ENCODE assay signal across 26 cellular contexts in genomic region chr13:23672616-23673015, GRCh38.
A peak's percentile ranks its signal among the peaks of the same experiment; 100 is the strongest.
DNase-seq lines count a peak whose midpoint lies in the region; ATAC-seq, FAIRE-seq and TF ChIP-seq lines count a peak whose summit lies in the region.
"Had no signal": no experiment of that assay in that cellular context is flagged by ENCODE, and none has a peak within 500 bp of the region (broad histone marks: within the 10 kb centered on the region; RNA-seq: fewer than 3 reads in every experiment).

No MANE protein-coding gene starts in this region.

- no peak overlapping the region for H3K4me3 Mint-ChIP-seq in astrocyte (ENCODE audit: unreplicated experiment)
- H3K4me3 Mint-ChIP-seq: activated naive CD8-positive, alpha-beta T cell; activated T-helper 17 cell treated with anti-CD3 and anti-CD28 coated beads, Interleukin-2, amount 50 U/mL, for 72 hours; naive thymus-derived CD4-positive, alpha-beta T cell; stimulated activated memory B cell treated with anti-CD40 and anti-IgM and Interleukin-4, amounts not matched to agents 10 μg/mL and 1 μg/mL and 100 μg/mL, for 72 hours had no signal

- TF ChIP-seq CTCF in IMR-90 (conservative IDR thresholded peaks at IDR 0.05; ENCODE audit: low read depth, low read length): no peak
- no peak for TF ChIP-seq CTCF in astrocyte (IDR thresholded peaks at IDR 0.05; ENCODE audit: insufficient read depth, low read depth, low read length)
- no peak for TF ChIP-seq CTCF in psoas muscle (IDR thresholded peaks at IDR 0.05)
- TF ChIP-seq CTCF in kidney (IDR thresholded peaks at IDR 0.05; ENCODE audit: borderline replicate concordance, extremely low read depth, insufficient read depth): no peak

- peak overlapping the region; percentile 99 for H3K4ac ChIP-seq in IMR-90 (ENCODE audit: low read depth, low read length)

- H3K27ac Mint-ChIP-seq in astrocyte (ENCODE audit: unreplicated experiment): peak overlapping the region; percentile 89
- H3K27ac Mint-ChIP-seq: activated naive CD8-positive, alpha-beta T cell; activated T-helper 17 cell treated with anti-CD3 and anti-CD28 coated beads, Interleukin-2, amount 50 U/mL, for 72 hours; naive thymus-derived CD4-positive, alpha-beta T cell; stimulated activated memory B cell treated with anti-CD40 and anti-IgM and Interleukin-4, amounts not matched to agents 10 μg/mL and 1 μg/mL and 100 μg/mL, for 72 hours had no signal

- H3K9me1 ChIP-seq in IMR-90 (ENCODE audit: insufficient read depth, low read length): peaks cover 23% of the 10 kb centered on the region

- no peaks in the 10 kb centered on the region for H3K9me3 ChIP-seq in IMR-90 (ENCODE audit: control insufficient read depth, insufficient read depth, low read length)
- H3K9me3 ChIP-seq in astrocyte (ENCODE audit: insufficient read depth, low read depth, low read length): no peaks in the 10 kb centered on the region
- H3K9me3 ChIP-seq in psoas muscle: no peaks in the 10 kb centered on the region
- no peaks in the 10 kb centered on the region for H3K9me3 ChIP-seq in kidney (ENCODE audit: control insufficient read depth in 1 of 2, low read length in 2 of 2)
- H3K9me3 ChIP-seq: colonic mucosa, sigmoid colon, thyroid gland had no signal

- H3K18ac ChIP-seq in IMR-90 (ENCODE audit: low read depth, low read length): peak overlapping the region; percentile 97

- WGBS in IMR-90 (ENCODE audit: extremely low coverage in 2 of 2, insufficient read length in 1 of 2), 2 experiments: 10% methylated on average over 2 of the region's 4 CpGs; no CpG with 5 or more reads in 1 of the 2 experiments
- WGBS in psoas muscle, 3 donors: 7 to 22% (median 13%) methylated on average over 4 of the region's 4 CpGs

- H3K36me3 Mint-ChIP-seq in astrocyte (ENCODE audit: low read depth, unreplicated experiment): peaks cover 18% of the 10 kb centered on the region
- H3K36me3 Mint-ChIP-seq: activated naive CD8-positive, alpha-beta T cell; naive thymus-derived CD4-positive, alpha-beta T cell; stimulated activated memory B cell treated with anti-CD40 and anti-IgM and Interleukin-4, amounts not matched to agents 10 μg/mL and 1 μg/mL and 100 μg/mL, for 72 hours had no signal

- peak overlapping the region; percentile 18; the same call in 1 of the 2 replicates for H3K4me2 ChIP-seq in IMR-90 (ENCODE audit: low read depth, low read length)
- H3K4me2 ChIP-seq in astrocyte (ENCODE audit: low read length): peak overlapping the region; percentile 48
- H3K4me2 ChIP-seq: KMS-11 had no signal

- BruUV-seq in IMR-90 (replicated peaks; lab: Mats Ljungman, UMichigan): no TSS peak

- peak overlapping the region; percentile 99 for H2BK20ac ChIP-seq in IMR-90 (ENCODE audit: low read depth, low read length)

- H4K91ac ChIP-seq in IMR-90 (ENCODE audit: insufficient read depth, low read depth, low read length): peak overlapping the region; percentile 73

- intact Hi-C loops in IMR-90 (cut with micrococcal nuclease): loop anchor here (1.0 to 5.0 kb wide), 4 partner anchors 94 to 205 kb away; no protein-coding TSS in a partner anchor
- intact Hi-C loops in left cardiac atrium (cut with DNase I): no loop called here
- intact Hi-C loops in psoas muscle (cut with DNase I): no loop called here
- intact Hi-C loops in kidney (cut with DNase I): no loop called here

- peak overlapping the region; percentile 0 to 97; a peak in 2 of 4 replicates for H4K8ac ChIP-seq in IMR-90 (ENCODE audit: low read depth in 2 of 2, low read length in 2 of 2)

- H3K56ac ChIP-seq in IMR-90 (ENCODE audit: extremely low read depth, insufficient read depth, low read length): peak overlapping the region; percentile 79

- POLR2A ChIA-PET in IMR-90 (lab: Charles Lee; ENCODE audit: unreplicated experiment): interaction anchor here (0.6 to 1.3 kb wide), 2 partner anchors 18 to 88 kb away, joined by 3 read pairs; no protein-coding TSS in a partner anchor

- H3K4me3 ChIP-seq in IMR-90 (ENCODE audit: insufficient read depth, low read depth, low read length) (no peak overlapping the region), astrocyte (ENCODE audit: insufficient read depth, low read depth, low read length) (no peak overlapping the region), psoas muscle (no peak overlapping the region), kidney (ENCODE audit: low read length in 2 of 2) (no peak overlapping the region)
- H3K4me3 ChIP-seq: colonic mucosa, sigmoid colon, thyroid gland had no signal

- in situ Hi-C loops in IMR-90 (cut with MboI; ENCODE audit: low sequenced_read_pairs): no loop called here

- no peaks in the 10 kb centered on the region for H3K79me2 ChIP-seq in astrocyte (ENCODE audit: insufficient read depth, low read length)
- H3K79me2 ChIP-seq: parathyroid adenoma had no signal

- H4K20me1 ChIP-seq in IMR-90 (ENCODE audit: insufficient read depth, low read length) (no peaks in the 10 kb centered on the region), astrocyte (ENCODE audit: insufficient read depth, low read length) (no peaks in the 10 kb centered on the region)

- DNase-seq in IMR-90 (peak; percentile 69), astrocyte (ENCODE audit: low read depth) (peak; percentile 70), left cardiac atrium (peak; percentile 73), psoas muscle (no peak), kidney (no peak), NCI-H1105 treated with DMSO at 0.1 percent for 48 hours (lab: John Stamatoyannopoulos, UW) (no peak)
- DNase-seq: activated CD4-positive, alpha-beta T cell treated with anti-CD3 and anti-CD28 coated beads for 4 hours; colonic mucosa; DND-41; islet precursor cell; MV-4-11; naive thymus-derived CD4-positive, alpha-beta T cell; NCI-H2029 treated with DMSO at 0.1 percent for 48 hours; NCI-H524 treated with DMSO at 0.1 percent for 48 hours; sigmoid colon; stimulated activated CD4-positive, alpha-beta T cell treated with anti-CD3 and anti-CD28 coated beads, Interleukin-1b, Interleukin-23, amount 100 ng/mL, for 48 hours; T-helper 1 cell; thyroid gland had no signal

- H3K36me3 ChIP-seq in IMR-90 (ENCODE audit: control insufficient read depth, insufficient read depth, low read length) (peaks cover 42% of the 10 kb centered on the region), astrocyte (ENCODE audit: insufficient read depth, low read length) (peaks cover 9% of the 10 kb centered on the region), psoas muscle (ENCODE audit: insufficient read depth in 1 of 2, low read depth in 1 of 2) (no peaks in the 10 kb centered on the region), kidney (ENCODE audit: control insufficient read depth in 1 of 2, insufficient read depth in 2 of 2, low read length in 2 of 2) (peaks cover 3 to 5% of the 10 kb centered on the region in 2 donors)
- H3K36me3 ChIP-seq: colonic mucosa, sigmoid colon, thyroid gland had no signal

- H3K27ac ChIP-seq in IMR-90 (ENCODE audit: insufficient read depth, low read length) (peak overlapping the region; percentile 97), astrocyte (ENCODE audit: low read depth, low read length) (peak overlapping the region; percentile 92), psoas muscle (no peak overlapping the region), kidney (ENCODE audit: low read depth in 2 of 2, low read length in 2 of 2) (no peak overlapping the region)
- H3K27ac ChIP-seq: colonic mucosa, KMS-11, parathyroid adenoma, thyroid gland had no signal

- H2BK15ac ChIP-seq in IMR-90 (ENCODE audit: low read depth, low read length): peak overlapping the region; percentile 76

- H3K27me3 Mint-ChIP-seq in astrocyte (ENCODE audit: low read depth, unreplicated experiment): no peaks in the 10 kb centered on the region

- no peak; the same call in 1 of the 2 replicates for TF ChIP-seq POLR2A in IMR-90 (IDR thresholded peaks at IDR 0.05; ENCODE audit: low read depth, low read length)

- ATAC-seq in IMR-90 (ENCODE audit: low read depth) (no peak), left cardiac atrium (peak; percentile 57 to 73), psoas muscle (peak; percentile 24 to 73 (median 60)), HG03097 (IDR thresholded peaks at IDR 0.05; ENCODE audit: low FRiP score, unreplicated experiment) (no peak)
- ATAC-seq: naive thymus-derived CD4-positive, alpha-beta T cell; stimulated activated memory B cell treated with anti-CD40 and anti-IgM and Interleukin-4, amounts not matched to agents 10 μg/mL and 1 μg/mL and 100 μg/mL, for 72 hours had no signal

- H3K79me1 ChIP-seq in IMR-90 (ENCODE audit: low read depth in 1 of 2, low read length in 2 of 2): peaks cover 1 to 35% of the 10 kb centered on the region in 2 experiments; a peak in 2 of 4 replicates

- peaks cover 36% of the 10 kb centered on the region for H3K4me1 ChIP-seq in IMR-90 (ENCODE audit: control insufficient read depth, insufficient read depth, low read length)
- H3K4me1 ChIP-seq in astrocyte (ENCODE audit: insufficient read depth, low read length): peaks cover 47% of the 10 kb centered on the region
- H3K4me1 ChIP-seq in psoas muscle: peaks cover 8% of the 10 kb centered on the region
- H3K4me1 ChIP-seq in kidney (ENCODE audit: control insufficient read depth in 1 of 2, insufficient read depth in 1 of 2, low read depth in 1 of 2, low read length in 2 of 2): peaks cover 5 to 8% of the 10 kb centered on the region in 2 donors
- H3K4me1 ChIP-seq: colonic mucosa, parathyroid adenoma, thyroid gland had no signal

- peaks cover 30% of the 10 kb centered on the region for H3K4me1 Mint-ChIP-seq in astrocyte (ENCODE audit: low read depth, unreplicated experiment)
- H3K4me1 Mint-ChIP-seq: activated T-helper 17 cell treated with anti-CD3 and anti-CD28 coated beads, Interleukin-2, amount 50 U/mL, for 72 hours; stimulated activated memory B cell treated with anti-CD40 and anti-IgM and Interleukin-4, amounts not matched to agents 10 μg/mL and 1 μg/mL and 100 μg/mL, for 72 hours had no signal

- peak overlapping the region; percentile 99 for H3K23ac ChIP-seq in IMR-90 (ENCODE audit: low read depth, low read length)

- peak overlapping the region; percentile 100 for H2BK5ac ChIP-seq in IMR-90 (ENCODE audit: low read depth, low read length, poor library complexity, severe bottlenecking)

- H2AFZ ChIP-seq in IMR-90 (replicated peaks; ENCODE audit: low read length, poor library complexity): no peak overlapping the region
- no peak overlapping the region for H2AFZ ChIP-seq in astrocyte (ENCODE audit: low read depth, low read length)
- H2AFZ ChIP-seq: parathyroid adenoma had no signal

- FAIRE-seq in astrocyte (lab: Jason Lieb, UNC) (no peak), kidney (lab: Jason Lieb, UNC) (no peak)
- FAIRE-seq: GM12892, GM19239 had no signal

- H3K14ac ChIP-seq in IMR-90 (replicated peaks; ENCODE audit: low read depth, low read length): peak overlapping the region; percentile 98

- peak overlapping the region; percentile 76 for H3K9ac ChIP-seq in IMR-90 (ENCODE audit: low read depth, low read length)
- H3K9ac ChIP-seq in astrocyte (ENCODE audit: low read length): peak overlapping the region; percentile 64
- no peak overlapping the region for H3K9ac ChIP-seq in kidney (ENCODE audit: low read length in 2 of 2)
- H3K9ac ChIP-seq: KMS-11, parathyroid adenoma had no signal

- H2AK9ac ChIP-seq in IMR-90 (replicated peaks; ENCODE audit: low read depth, low read length, poor library complexity): no peak overlapping the region

- H2BK120ac ChIP-seq in IMR-90 (ENCODE audit: low read depth, low read length): peak overlapping the region; percentile 99

- H3K27me3 ChIP-seq in IMR-90 (ENCODE audit: control insufficient read depth, insufficient read depth, low read length): no peaks in the 10 kb centered on the region
- no peaks in the 10 kb centered on the region for H3K27me3 ChIP-seq in astrocyte (ENCODE audit: insufficient read depth, low read length)
- H3K27me3 ChIP-seq in psoas muscle (ENCODE audit: insufficient read depth in 3 of 3, low read length in 2 of 3): no peaks in the 10 kb centered on the region
- H3K27me3 ChIP-seq: colonic mucosa, sigmoid colon, thyroid gland had no signal

- no peaks in the 10 kb centered on the region for H3K9me3 Mint-ChIP-seq in astrocyte (ENCODE audit: unreplicated experiment)
- H3K9me3 Mint-ChIP-seq: activated T-helper 17 cell treated with anti-CD3 and anti-CD28 coated beads, Interleukin-2, amount 50 U/mL, for 72 hours; naive thymus-derived CD4-positive, alpha-beta T cell; stimulated activated memory B cell treated with anti-CD40 and anti-IgM and Interleukin-4, amounts not matched to agents 10 μg/mL and 1 μg/mL and 100 μg/mL, for 72 hours had no signal

- peak overlapping the region; percentile 96 for H2AK5ac ChIP-seq in IMR-90 (ENCODE audit: low read depth, low read length)

- no peak for TF ChIP-seq RAD21 in IMR-90 (IDR thresholded peaks at IDR 0.05; ENCODE audit: low read length)

- CTCF ChIA-PET in IMR-90 (lab: Yijun Ruan, JAX): no interaction called here

- H4K5ac ChIP-seq in IMR-90 (ENCODE audit: low read depth, low read length): peak overlapping the region; percentile 99

- dilution Hi-C loops in IMR-90 (cut with HindIII; ENCODE audit: low sequenced_read_pairs, unreplicated experiment): no loop called here

Comparison
In these comparisons a context has a peak if more than half of its experiments do, and no peak if none do; other contexts are left out.
1. ATAC-seq: peak in left cardiac atrium (2 of 2) and psoas muscle (4 of 4); none in IMR-90 (single experiment) and HG03097 (single experiment).
2. DNase-seq: peak in IMR-90 (single experiment), astrocyte (single experiment) and left cardiac atrium (single experiment); none in psoas muscle (0 of 2), kidney (single experiment) and NCI-H1105 treated with DMSO at 0.1 percent for 48 hours (single experiment).
3. H3K27ac ChIP-seq: peak in IMR-90 (single experiment) and astrocyte (single experiment); none in psoas muscle (single experiment) and kidney (0 of 2).
4. H3K9ac ChIP-seq: peak in IMR-90 (single experiment) and astrocyte (single experiment); none in kidney (0 of 2).